Comparison of ENCODE assay signal across 8 cellular contexts in genomic region chr20:19976595-19977372, GRCh38. TPM values are rescaled to one million over a fixed set of nuclear protein-coding genes. Genes with fewer than 3 reads are reported as not detected.
A peak's percentile ranks its signal among the peaks of the same experiment; 100 is the strongest.
DNase-seq lines count a peak whose midpoint lies in the region; ATAC-seq and TF ChIP-seq lines count a peak whose summit lies in the region.

No MANE protein-coding gene starts in this region.

- H3K27me3 ChIP-seq in esophagus (ENCODE audit: control insufficient read depth in 1 of 2, insufficient read depth in 2 of 2, low read length in 2 of 2) = no peaks in the 10 kb centered on the region

- no peaks in the 10 kb centered on the region for H3K9me3 ChIP-seq in esophagus (ENCODE audit: control insufficient read depth in 2 of 2, insufficient read depth in 1 of 2, low read depth in 1 of 2, low read length in 1 of 2)

- peak overlapping the region; percentile 92 for H3K27ac Mint-ChIP-seq in neural crest cell (ENCODE audit: unreplicated experiment)

- peaks cover 0 to 2% of the 10 kb centered on the region in 2 donors for H3K36me3 ChIP-seq in esophagus (ENCODE audit: control insufficient read depth in 2 of 2, insufficient read depth in 2 of 2, low read length in 1 of 2)

- no peaks in the 10 kb centered on the region for H3K27me3 Mint-ChIP-seq in neural crest cell (ENCODE audit: low read depth)

- no peak for TF ChIP-seq CTCF in neural crest cell (conservative IDR thresholded peaks at IDR 0.05)

- H3K4me1 ChIP-seq in esophagus (ENCODE audit: control insufficient read depth in 2 of 2, insufficient read depth in 2 of 2, low read length in 1 of 2) = peaks cover 2 to 22% of the 10 kb centered on the region in 2 donors

- peaks cover 6% of the 10 kb centered on the region for H3K36me3 Mint-ChIP-seq in neural crest cell (ENCODE audit: low read depth)

- ATAC-seq in GM19023 (IDR thresholded peaks at IDR 0.05; ENCODE audit: unreplicated experiment) = no peak

- no peaks in the 10 kb centered on the region for H3K9me3 Mint-ChIP-seq in neural crest cell

- peak overlapping the region; percentile 83 to 90 for H3K27ac ChIP-seq in esophagus (ENCODE audit: low read depth in 2 of 2, low read length in 1 of 2)

- H3K4me3 ChIP-seq in esophagus (ENCODE audit: low read depth in 1 of 2, low read length in 2 of 2) = peak overlapping the region; percentile 42 to 77

- 21 to 26% methylated on average over 8 of the region's 8 CpGs for WGBS in esophagus, 2 donors

- H3K4me1 Mint-ChIP-seq in neural crest cell = peaks cover 62% of the 10 kb centered on the region

- H3K4me3 Mint-ChIP-seq in neural crest cell = peak overlapping the region; percentile 58

- DNase-seq in Ammon's horn (ENCODE audit: low spot score) = peak; percentile 84
- DNase-seq in neural crest cell (ENCODE audit: low read depth, low spot score) = peak; percentile 25
- no peak for DNase-seq in HEK293T (ENCODE audit: extremely low spot score)
- no peak for DNase-seq in NCI-H2171 (lab: John Stamatoyannopoulos, UW)
- DNase-seq in GDM1 (lab: John Stamatoyannopoulos, UW) = no peak

- CTCF ChIA-PET in HEK293T (lab: Yijun Ruan, JAX) = interaction anchor here (1.0 kb wide), 1 partner anchor 192 kb away, joined by 3 read pairs; no protein-coding TSS in a partner anchor

- POLR2A ChIA-PET in HEK293T (lab: Yijun Ruan, JAX) = no interaction called here

TF ChIP-seq in PFSK-1, 5 proteins besides CTCF, POLR2A, EP300 and RAD21:
- TF ChIP-seq SIN3A (IDR thresholded peaks at IDR 0.05; ENCODE audit: borderline replicate concordance, insufficient read depth, low read length) = peak; percentile 5; the same call in 1 of the 2 replicates
- TF ChIP-seq TAF1 (IDR thresholded peaks at IDR 0.05; ENCODE audit: borderline replicate concordance, insufficient read depth, low read length) = no peak

TF ChIP-seq in HEK293T, 16 proteins besides CTCF, POLR2A, EP300 and RAD21:
- TF ChIP-seq FOXK2 (IDR thresholded peaks at IDR 0.05) (no peak), NFRKB (IDR thresholded peaks at IDR 0.05) (no peak), PKNOX1 (IDR thresholded peaks at IDR 0.05) (no peak), SP1 (IDR thresholded peaks at IDR 0.05) (no peak), LEF1 (IDR thresholded peaks at IDR 0.05; ENCODE audit: borderline replicate concordance) (no peak), ZNF384 (IDR thresholded peaks at IDR 0.05) (no peak), FOXA1 (IDR thresholded peaks at IDR 0.05) (no peak), SUZ12 (IDR thresholded peaks at IDR 0.05) (no peak), FOXM1 (IDR thresholded peaks at IDR 0.05; ENCODE audit: borderline replicate concordance) (no peak), BHLHE40 (IDR thresholded peaks at IDR 0.05; ENCODE audit: borderline replicate concordance) (no peak)
TF ChIP-seq in HEK293T: peak in this region for 0.

RNA-seq across cellular contexts. Expression of gene NAA20, which starts 40.4 kb away (rescaled TPM):
- 81.7 TPM for polyA plus RNA-seq in PFSK-1 (2012; ENCODE audit: insufficient read length, low read depth)
- 100 to 1,000 TPM; 186 to 388 TPM for polyA plus RNA-seq in esophagus
- 38.2 and 40.3 TPM in 2 replicates for total RNA-seq in neural crest cell

Comparison
In these comparisons a context has a peak if more than half of its experiments do, and no peak if none do; other contexts are left out.
1. DNase-seq: peak in Ammon's horn (single experiment) and neural crest cell (single experiment); none in HEK293T (single experiment), NCI-H2171 (single experiment) and GDM1 (single experiment).